Comparison of ENCODE assay signal across 13 cellular contexts in genomic region chr18:3269241-3269640, GRCh38. TPM values are rescaled to one million over a fixed set of nuclear protein-coding genes. Genes with fewer than 3 reads are reported as not detected.
A peak's percentile ranks its signal among the peaks of the same experiment; 100 is the strongest.
DNase-seq lines count a peak whose midpoint lies in the region; ATAC-seq and TF ChIP-seq lines count a peak whose summit lies in the region.
"Had no signal": no experiment of that assay in that cellular context is flagged by ENCODE, and none has a peak within 500 bp of the region (broad histone marks: within the 10 kb centered on the region; RNA-seq: fewer than 3 reads in every experiment).

No MANE protein-coding gene starts in this region.

- H3K9me3 ChIP-seq in RWPE2 (ENCODE audit: severe bottlenecking): no peaks in the 10 kb centered on the region
- H3K9me3 ChIP-seq: left lung had no signal

- no peaks in the 10 kb centered on the region for H3K9me3 Mint-ChIP-seq in activated T-cell treated with anti-CD3 and anti-CD28 coated beads, Interleukin-2, amount 50 U/mL, for 4 hours
- no peaks in the 10 kb centered on the region for H3K9me3 Mint-ChIP-seq in stimulated activated memory B cell treated with anti-CD40 and anti-IgM and Interleukin-4, amounts not matched to agents 10 μg/mL and 1 μg/mL and 100 μg/mL, for 72 hours

- ATAC-seq in activated T-cell treated with anti-CD3 and anti-CD28 coated beads, Interleukin-2, amount 50 U/mL, for 4 hours: no peak
- ATAC-seq in RWPE2 (ENCODE audit: low read depth): peak; percentile 57; the same call in 1 of the 3 replicates
- ATAC-seq in stimulated activated memory B cell treated with anti-CD40 and anti-IgM and Interleukin-4, amounts not matched to agents 10 μg/mL and 1 μg/mL and 100 μg/mL, for 72 hours: no peak
- ATAC-seq in GM21786 (IDR thresholded peaks at IDR 0.05; ENCODE audit: unreplicated experiment): no peak
- ATAC-seq: left lung had no signal

- no peak overlapping the region for H3K4me3 ChIP-seq in RWPE2 (ENCODE audit: severe bottlenecking)
- H3K4me3 ChIP-seq: left lung had no signal

- H3K4me3 Mint-ChIP-seq in activated T-cell treated with anti-CD3 and anti-CD28 coated beads, Interleukin-2, amount 50 U/mL, for 4 hours: peak overlapping the region; percentile 17
- H3K4me3 Mint-ChIP-seq in stimulated activated memory B cell treated with anti-CD40 and anti-IgM and Interleukin-4, amounts not matched to agents 10 μg/mL and 1 μg/mL and 100 μg/mL, for 72 hours: no peak overlapping the region

- peaks cover 38% of the 10 kb centered on the region for H3K36me3 ChIP-seq in RWPE2 (ENCODE audit: low read depth)

- peak overlapping the region; percentile 42 for H3K27ac ChIP-seq in RWPE2 (ENCODE audit: poor library complexity, severe bottlenecking)
- H3K27ac ChIP-seq in epithelial cell of prostate: peak overlapping the region; percentile 97

- peaks cover 81% of the 10 kb centered on the region for H3K4me1 Mint-ChIP-seq in activated T-cell treated with anti-CD3 and anti-CD28 coated beads, Interleukin-2, amount 50 U/mL, for 4 hours (ENCODE audit: low read depth)
- H3K4me1 Mint-ChIP-seq in stimulated activated memory B cell treated with anti-CD40 and anti-IgM and Interleukin-4, amounts not matched to agents 10 μg/mL and 1 μg/mL and 100 μg/mL, for 72 hours: peaks cover 77% of the 10 kb centered on the region

- DNase-seq in activated T-cell treated with anti-CD3 and anti-CD28 coated beads, Interleukin-2, amount 50 U/mL, for 4 hours: no peak
- DNase-seq in activated T-cell treated with anti-CD3 and anti-CD28 coated beads, Interleukin-2, amount 50 U/mL, for 48 hours: no peak
- no peak for DNase-seq in RWPE2 (ENCODE audit: low spot score)
- no peak for DNase-seq in epithelial cell of prostate (ENCODE audit: low read depth, low spot score)
- DNase-seq in NCI-H2029 (lab: John Stamatoyannopoulos, UW): no peak
- no peak for DNase-seq in activated CD8-positive, alpha-beta memory T cell treated with anti-CD3 and anti-CD28 coated beads, Interleukin-2, amount 50 U/mL, for 48 hours
- DNase-seq: activated CD8-positive, alpha-beta memory T cell treated with anti-CD3 and anti-CD28 coated beads, Interleukin-2, amount 50 U/mL, for 4 hours; foreskin melanocyte; left lung; NCI-H774; T-helper 1 cell had no signal

- peak overlapping the region; percentile 40 for H3K27ac Mint-ChIP-seq in stimulated activated memory B cell treated with anti-CD40 and anti-IgM and Interleukin-4, amounts not matched to agents 10 μg/mL and 1 μg/mL and 100 μg/mL, for 72 hours

- no peaks in the 10 kb centered on the region for H3K27me3 Mint-ChIP-seq in activated T-cell treated with anti-CD3 and anti-CD28 coated beads, Interleukin-2, amount 50 U/mL, for 4 hours (ENCODE audit: low read depth)
- no peaks in the 10 kb centered on the region for H3K27me3 Mint-ChIP-seq in stimulated activated memory B cell treated with anti-CD40 and anti-IgM and Interleukin-4, amounts not matched to agents 10 μg/mL and 1 μg/mL and 100 μg/mL, for 72 hours

- peaks cover 17% of the 10 kb centered on the region for H3K36me3 Mint-ChIP-seq in activated T-cell treated with anti-CD3 and anti-CD28 coated beads, Interleukin-2, amount 50 U/mL, for 4 hours (ENCODE audit: insufficient read depth)
- H3K36me3 Mint-ChIP-seq in stimulated activated memory B cell treated with anti-CD40 and anti-IgM and Interleukin-4, amounts not matched to agents 10 μg/mL and 1 μg/mL and 100 μg/mL, for 72 hours: peaks cover 21% of the 10 kb centered on the region

- H3K4me1 ChIP-seq in RWPE2 (ENCODE audit: insufficient read depth, poor library complexity, severe bottlenecking): peaks cover 48% of the 10 kb centered on the region

- no peak for TF ChIP-seq CTCF in RWPE2 (IDR thresholded peaks at IDR 0.05; ENCODE audit: poor library complexity, severe bottlenecking)

- H3K27me3 ChIP-seq in RWPE2 (ENCODE audit: insufficient read depth, poor library complexity, severe bottlenecking): no peaks in the 10 kb centered on the region
- H3K27me3 ChIP-seq: left lung had no signal

RNA-seq across cellular contexts. Expression of gene MYL12B, which starts 7.3 kb away (rescaled TPM):
- total RNA-seq in activated T-cell treated with anti-CD3 and anti-CD28 coated beads, Interleukin-2, amount 50 U/mL, for 4 hours: 100 to 1,000 TPM; 190 to 203 (median 194) TPM

RNA-seq across cellular contexts. Expression of gene MYL12A, which starts 21.6 kb away (rescaled TPM):
- total RNA-seq in activated T-cell treated with anti-CD3 and anti-CD28 coated beads, Interleukin-2, amount 50 U/mL, for 4 hours: 100 to 1,000 TPM; 166 to 171 (median 169) TPM

RNA-seq across cellular contexts. Expression of gene MYOM1, which starts 49.5 kb away (rescaled TPM):
- under 1 TPM; 0.16 to 0.42 (median 0.25) TPM for total RNA-seq in activated T-cell treated with anti-CD3 and anti-CD28 coated beads, Interleukin-2, amount 50 U/mL, for 4 hours
